In the genomic region with DNA sequence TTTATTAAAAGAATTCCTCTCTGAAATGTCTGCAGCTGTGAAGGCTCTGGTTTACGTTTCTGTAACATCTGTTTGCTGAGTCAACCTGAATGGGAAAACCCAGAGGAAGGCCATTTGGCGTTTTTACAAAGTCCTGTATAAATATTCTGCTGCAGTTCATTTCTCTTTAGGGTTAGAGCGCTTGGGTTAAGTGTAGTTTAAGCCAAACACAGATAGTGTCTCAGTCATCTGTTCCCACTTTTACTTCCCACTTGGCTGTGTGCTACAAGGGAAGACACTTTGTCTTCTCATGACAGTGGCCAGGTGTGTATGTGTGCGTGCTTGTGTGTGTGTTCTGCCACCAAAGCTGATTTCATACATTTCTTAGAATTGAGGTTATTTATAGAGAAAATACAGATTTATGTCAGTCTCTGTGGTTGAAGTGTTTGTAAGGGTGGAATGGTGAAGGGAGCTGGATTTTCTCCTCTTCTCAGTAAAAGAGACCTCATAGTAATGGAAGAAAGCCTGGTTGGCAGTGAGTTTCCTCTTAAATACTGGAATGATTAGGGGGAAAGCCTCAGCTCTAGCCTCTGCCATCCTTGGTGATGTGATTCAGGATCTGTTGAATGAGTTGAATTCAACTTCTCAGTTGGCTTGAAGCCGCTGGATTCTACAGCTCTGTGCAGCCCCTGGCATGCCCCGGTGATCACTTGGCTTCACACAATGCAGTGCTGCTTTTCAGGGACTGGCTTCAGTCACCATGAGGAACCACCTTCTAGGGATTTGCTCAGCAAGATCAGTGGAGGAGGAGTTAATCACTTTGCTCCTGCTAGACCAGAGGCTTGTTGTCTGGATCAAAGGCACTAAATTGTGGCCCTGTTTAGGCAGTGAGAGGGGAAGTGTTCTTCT, we compare ENCODE assay signal across 9 cellular contexts. TPM values are rescaled to one million over a fixed set of nuclear protein-coding genes. Genes with fewer than 3 reads are reported as not detected.
DNase-seq lines count a peak whose midpoint lies in the region; ATAC-seq and TF ChIP-seq lines count a peak whose summit lies in the region.
"Had no signal": no experiment of that assay in that cellular context is flagged by ENCODE, and none has a peak within 500 bp of the region (broad histone marks: within the 10 kb centered on the region; RNA-seq: fewer than 3 reads in every experiment).

No MANE protein-coding gene starts in this region.

- no peak overlapping the region for H3K4me3 Mint-ChIP-seq in activated CD4-positive, alpha-beta memory T cell treated with anti-CD3 and anti-CD28 coated beads for 36 hours

- BruUV-seq in PC-3 (replicated peaks; lab: Mats Ljungman, UMichigan), result no TSS peak

- TF ChIP-seq CTCF in GM13976 (IDR thresholded peaks at IDR 0.05; ENCODE audit: borderline replicate concordance, control extremely low read depth, extremely low read depth, insufficient read depth, missing control alignments), result no peak
- no peak for TF ChIP-seq CTCF in fibroblast of lung (conservative IDR thresholded peaks at IDR 0.05 in 1 of 2, IDR thresholded peaks at IDR 0.05 in 1 of 2; ENCODE audit: low read depth in 1 of 2, low read length in 2 of 2)
- TF ChIP-seq CTCF in PC-3 (conservative IDR thresholded peaks at IDR 0.05; ENCODE audit: low read depth, low read length), result no peak

- CTCF ChIA-PET in activated CD4-positive, alpha-beta memory T cell treated with anti-CD3 and anti-CD28 coated beads for 36 hours (lab: Charles Lee), result no interaction called here
- CTCF ChIA-PET in PC-3 (lab: Charles Lee), result no interaction called here

- H3K9me2 ChIP-seq in PC-3 (replicated peaks; ENCODE audit: low read length), result no peaks in the 10 kb centered on the region

- peaks cover 46% of the 10 kb centered on the region for H3K4me1 Mint-ChIP-seq in activated CD4-positive, alpha-beta memory T cell treated with anti-CD3 and anti-CD28 coated beads for 36 hours (ENCODE audit: low read depth)

- peak; percentile 30 for DNase-seq in GM13976 (ENCODE audit: low spot score)
- no peak for DNase-seq in activated CD4-positive, alpha-beta memory T cell treated with anti-CD3 and anti-CD28 coated beads for 36 hours
- peak; percentile 83 to 92 for DNase-seq in fibroblast of lung (ENCODE audit: low read depth in 2 of 2)
- peak; percentile 60 for DNase-seq in skeletal muscle cell (ENCODE audit: low read depth)
- DNase-seq in NCI-H1105 (lab: John Stamatoyannopoulos, UW), result no peak
- no peak for DNase-seq in PC-3
- DNase-seq: left colon, NCI-H510A treated with DMSO at 0.1 percent for 48 hours had no signal

- H3K27me3 ChIP-seq in fibroblast of lung (ENCODE audit: control insufficient read depth, insufficient read depth, low read length) (no peaks in the 10 kb centered on the region), PC-3 (ENCODE audit: low read length) (no peaks in the 10 kb centered on the region)

- no peaks in the 10 kb centered on the region for H3K9me3 Mint-ChIP-seq in activated CD4-positive, alpha-beta memory T cell treated with anti-CD3 and anti-CD28 coated beads for 36 hours

- H3K36me3 ChIP-seq in fibroblast of lung (ENCODE audit: control insufficient read depth, insufficient read depth, low read length), result peaks cover 41% of the 10 kb centered on the region
- H3K36me3 ChIP-seq in PC-3 (ENCODE audit: low read depth, low read length), result peaks cover 4% of the 10 kb centered on the region; the same call in 1 of the 2 replicates

- peak overlapping the region; percentile 67 for H3K27ac Mint-ChIP-seq in activated CD4-positive, alpha-beta memory T cell treated with anti-CD3 and anti-CD28 coated beads for 36 hours

- in situ Hi-C loops in GM13976 (cut with MboI; ENCODE audit: low sequenced_read_pairs, unreplicated experiment), result loop anchor here (25.0 kb wide), 1 partner anchor 673 kb away; no protein-coding TSS in a partner anchor

- H3K27ac ChIP-seq in fibroblast of lung (ENCODE audit: insufficient read depth, low read length) (peak overlapping the region; percentile 75), PC-3 (ENCODE audit: low read length) (no peak overlapping the region)

- H3K9me3 ChIP-seq in fibroblast of lung (ENCODE audit: control insufficient read depth, insufficient read depth, low read depth, low read length), result no peaks in the 10 kb centered on the region
- H3K9me3 ChIP-seq in PC-3 (ENCODE audit: low read length), result no peaks in the 10 kb centered on the region

- H3K4me2 ChIP-seq in fibroblast of lung (ENCODE audit: extremely low read depth, insufficient read depth, low read length) (peak overlapping the region; percentile 68), PC-3 (ENCODE audit: low read length) (no peak overlapping the region)

- H3K9ac ChIP-seq in fibroblast of lung (ENCODE audit: insufficient read depth, low read length), result no peak overlapping the region
- H3K9ac ChIP-seq in PC-3 (ENCODE audit: low read length), result no peak overlapping the region

- POLR2A ChIA-PET in activated CD4-positive, alpha-beta memory T cell treated with anti-CD3 and anti-CD28 coated beads for 36 hours (lab: Charles Lee), result no interaction called here
- POLR2A ChIA-PET in PC-3 (lab: Charles Lee; ENCODE audit: unreplicated experiment), result no interaction called here

- no peaks in the 10 kb centered on the region for H3K27me3 Mint-ChIP-seq in activated CD4-positive, alpha-beta memory T cell treated with anti-CD3 and anti-CD28 coated beads for 36 hours

- H3K36me3 Mint-ChIP-seq in activated CD4-positive, alpha-beta memory T cell treated with anti-CD3 and anti-CD28 coated beads for 36 hours, result peaks cover 58% of the 10 kb centered on the region

- H2AFZ ChIP-seq in fibroblast of lung (ENCODE audit: low read length) (no peak overlapping the region), PC-3 (ENCODE audit: low read length) (no peak overlapping the region)

- H4K20me1 ChIP-seq in fibroblast of lung (ENCODE audit: control insufficient read depth, extremely low read depth, insufficient read depth, low read length) (no peaks in the 10 kb centered on the region), PC-3 (ENCODE audit: low read length) (no peaks in the 10 kb centered on the region)

- H3K4me3 ChIP-seq in fibroblast of lung (replicated peaks in 1 of 4; ENCODE audit: control extremely low read depth in 1 of 4, insufficient read depth in 1 of 4, low read depth in 3 of 4, low read length in 4 of 4), result no peak overlapping the region
- no peak overlapping the region for H3K4me3 ChIP-seq in skeletal muscle cell (ENCODE audit: low read depth, low read length)
- no peak overlapping the region for H3K4me3 ChIP-seq in PC-3 (ENCODE audit: low read length)

- H3K79me2 ChIP-seq in fibroblast of lung (ENCODE audit: control insufficient read depth, insufficient read depth, low read length) (peaks cover 22% of the 10 kb centered on the region), PC-3 (ENCODE audit: low read length) (no peaks in the 10 kb centered on the region)

- H3K4me1 ChIP-seq in fibroblast of lung (ENCODE audit: control insufficient read depth, extremely low read depth, insufficient read depth, low read length) (peaks cover 30% of the 10 kb centered on the region), PC-3 (ENCODE audit: insufficient read depth, low read length) (no peaks in the 10 kb centered on the region)

- no peak for ATAC-seq in HG03139 (IDR thresholded peaks at IDR 0.05; ENCODE audit: unreplicated experiment)
- no peak for ATAC-seq in PC-3
- ATAC-seq: left colon had no signal

- intact Hi-C loops in activated CD4-positive, alpha-beta memory T cell treated with anti-CD3 and anti-CD28 coated beads for 36 hours (cut with micrococcal nuclease), result loop anchor here (5.0 kb wide), 2 partner anchors 33 to 573 kb away; a partner anchor contains a TSS
- intact Hi-C loops in PC-3 (cut with micrococcal nuclease), result loop anchor here (5.0 kb wide), 1 partner anchor 293 kb away; no protein-coding TSS in a partner anchor

- H3F3A ChIP-seq in PC-3 (ENCODE audit: low read length, unreplicated experiment), result no peaks in the 10 kb centered on the region

RNA-seq across cellular contexts. Expression of a gene that starts 50.6 kb away (rescaled TPM):
- total RNA-seq in activated CD4-positive, alpha-beta memory T cell treated with anti-CD3 and anti-CD28 coated beads for 36 hours, result 10 to 100 TPM; 25.4 to 28.3 TPM
- total RNA-seq in fibroblast of lung, result 27.7 and 49.9 TPM in 2 replicates
- 28.6 and 36.2 TPM in 2 replicates for polyA plus RNA-seq in fibroblast of lung
- polyA plus RNA-seq in fibroblast of lung (2012), result 24.9 and 31.6 TPM in 2 replicates
- 37.3 and 87.1 TPM in 2 replicates for polyA minus RNA-seq in fibroblast of lung (ENCODE audit: low replicate concordance)
- 10.8 and 10.9 TPM in 2 replicates for total RNA-seq in PC-3 (2014; rRNA removed)

Comparison
In these comparisons a context has a peak if more than half of its experiments do, and no peak if none do; other contexts are left out.
1. DNase-seq: peak in GM13976 (single experiment), fibroblast of lung (2 of 2) and skeletal muscle cell (single experiment); none in activated CD4-positive, alpha-beta memory T cell treated with anti-CD3 and anti-CD28 coated beads for 36 hours (single experiment), NCI-H1105 (single experiment) and PC-3 (single experiment).